1 cellular context compared by ENCODE assay signal in genomic region chr15:56293495-56294292, GRCh38.
TF ChIP-seq lines count a peak whose summit lies in the region.

No MANE protein-coding gene starts in this region.

TF ChIP-seq in K562, 482 proteins besides CTCF, POLR2A, EP300 and RAD21 (continued from another document):
- no peak for TF ChIP-seq ESRRB (CRISPR knock-in tag; IDR thresholded peaks at IDR 0.05; ENCODE audit: borderline replicate concordance)
- peak; percentile 33; the same call in 1 of the 2 replicates for TF ChIP-seq ARID1B (IDR thresholded peaks at IDR 0.05)
- no peak for TF ChIP-seq RBM34 (IDR thresholded peaks at IDR 0.05; ENCODE audit: borderline replicate concordance, insufficient read depth, low read length)
- no peak for TF ChIP-seq SIN3A (IDR thresholded peaks at IDR 0.05; ENCODE audit: borderline replicate concordance in 2 of 2, control insufficient read depth in 1 of 2, low read depth in 2 of 2, low read length in 2 of 2)
- TF ChIP-seq POLR3G (IDR thresholded peaks at IDR 0.05; ENCODE audit: extremely low read depth, insufficient read length, insufficient replicate concordance), result no peak
- no peak for TF ChIP-seq SOX6 (IDR thresholded peaks at IDR 0.05)
- TF ChIP-seq ARNT (IDR thresholded peaks at IDR 0.05), result no peak
- no peak for TF ChIP-seq NFE2L1 (tag; IDR thresholded peaks at IDR 0.05; ENCODE audit: borderline replicate concordance, low read depth)
- no peak for TF ChIP-seq POLR2AphosphoS5 (IDR thresholded peaks at IDR 0.05; ENCODE audit: control insufficient read depth, insufficient read depth, low read depth, low read length)
- TF ChIP-seq ZNF79 (CRISPR knock-in tag; IDR thresholded peaks at IDR 0.05; ENCODE audit: low read depth), result no peak
- TF ChIP-seq, protein P1, sequence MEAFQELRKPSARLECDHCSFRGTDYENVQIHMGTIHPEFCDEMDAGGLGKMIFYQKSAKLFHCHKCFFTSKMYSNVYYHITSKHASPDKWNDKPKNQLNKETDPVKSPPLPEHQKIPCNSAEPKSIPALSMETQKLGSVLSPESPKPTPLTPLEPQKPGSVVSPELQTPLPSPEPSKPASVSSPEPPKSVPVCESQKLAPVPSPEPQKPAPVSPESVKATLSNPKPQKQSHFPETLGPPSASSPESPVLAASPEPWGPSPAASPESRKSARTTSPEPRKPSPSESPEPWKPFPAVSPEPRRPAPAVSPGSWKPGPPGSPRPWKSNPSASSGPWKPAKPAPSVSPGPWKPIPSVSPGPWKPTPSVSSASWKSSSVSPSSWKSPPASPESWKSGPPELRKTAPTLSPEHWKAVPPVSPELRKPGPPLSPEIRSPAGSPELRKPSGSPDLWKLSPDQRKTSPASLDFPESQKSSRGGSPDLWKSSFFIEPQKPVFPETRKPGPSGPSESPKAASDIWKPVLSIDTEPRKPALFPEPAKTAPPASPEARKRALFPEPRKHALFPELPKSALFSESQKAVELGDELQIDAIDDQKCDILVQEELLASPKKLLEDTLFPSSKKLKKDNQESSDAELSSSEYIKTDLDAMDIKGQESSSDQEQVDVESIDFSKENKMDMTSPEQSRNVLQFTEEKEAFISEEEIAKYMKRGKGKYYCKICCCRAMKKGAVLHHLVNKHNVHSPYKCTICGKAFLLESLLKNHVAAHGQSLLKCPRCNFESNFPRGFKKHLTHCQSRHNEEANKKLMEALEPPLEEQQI (IDR thresholded peaks at IDR 0.05), result no peak
- TF ChIP-seq SRSF7 (optimal IDR thresholded peaks at IDR 0.05; ENCODE audit: low read depth, low read length), result no peak
- TF ChIP-seq NR2F6 (CRISPR knock-in tag; IDR thresholded peaks at IDR 0.05), result no peak
- no peak for TF ChIP-seq ILF3 (IDR thresholded peaks at IDR 0.05; ENCODE audit: borderline replicate concordance)
- TF ChIP-seq, protein P2, sequence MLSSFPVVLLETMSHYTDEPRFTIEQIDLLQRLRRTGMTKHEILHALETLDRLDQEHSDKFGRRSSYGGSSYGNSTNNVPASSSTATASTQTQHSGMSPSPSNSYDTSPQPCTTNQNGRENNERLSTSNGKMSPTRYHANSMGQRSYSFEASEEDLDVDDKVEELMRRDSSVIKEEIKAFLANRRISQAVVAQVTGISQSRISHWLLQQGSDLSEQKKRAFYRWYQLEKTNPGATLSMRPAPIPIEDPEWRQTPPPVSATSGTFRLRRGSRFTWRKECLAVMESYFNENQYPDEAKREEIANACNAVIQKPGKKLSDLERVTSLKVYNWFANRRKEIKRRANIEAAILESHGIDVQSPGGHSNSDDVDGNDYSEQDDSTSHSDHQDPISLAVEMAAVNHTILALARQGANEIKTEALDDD (IDR thresholded peaks at IDR 0.05), result peak; percentile 62; the same call in 1 of the 2 replicates
- TF ChIP-seq PHB2 (IDR thresholded peaks at IDR 0.05; ENCODE audit: low read depth), result no peak
- TF ChIP-seq, protein P3, sequence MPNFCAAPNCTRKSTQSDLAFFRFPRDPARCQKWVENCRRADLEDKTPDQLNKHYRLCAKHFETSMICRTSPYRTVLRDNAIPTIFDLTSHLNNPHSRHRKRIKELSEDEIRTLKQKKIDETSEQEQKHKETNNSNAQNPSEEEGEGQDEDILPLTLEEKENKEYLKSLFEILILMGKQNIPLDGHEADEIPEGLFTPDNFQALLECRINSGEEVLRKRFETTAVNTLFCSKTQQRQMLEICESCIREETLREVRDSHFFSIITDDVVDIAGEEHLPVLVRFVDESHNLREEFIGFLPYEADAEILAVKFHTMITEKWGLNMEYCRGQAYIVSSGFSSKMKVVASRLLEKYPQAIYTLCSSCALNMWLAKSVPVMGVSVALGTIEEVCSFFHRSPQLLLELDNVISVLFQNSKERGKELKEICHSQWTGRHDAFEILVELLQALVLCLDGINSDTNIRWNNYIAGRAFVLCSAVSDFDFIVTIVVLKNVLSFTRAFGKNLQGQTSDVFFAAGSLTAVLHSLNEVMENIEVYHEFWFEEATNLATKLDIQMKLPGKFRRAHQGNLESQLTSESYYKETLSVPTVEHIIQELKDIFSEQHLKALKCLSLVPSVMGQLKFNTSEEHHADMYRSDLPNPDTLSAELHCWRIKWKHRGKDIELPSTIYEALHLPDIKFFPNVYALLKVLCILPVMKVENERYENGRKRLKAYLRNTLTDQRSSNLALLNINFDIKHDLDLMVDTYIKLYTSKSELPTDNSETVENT (CRISPR knock-in tag; IDR thresholded peaks at IDR 0.05), result no peak
- 0 out of 2 replicates have a peak, but pooled peaks have one; percentile 33 for TF ChIP-seq L3MBTL2 (IDR thresholded peaks at IDR 0.05)
- peak; percentile 21; the same call in 1 of the 2 replicates for TF ChIP-seq NCOR1 (IDR thresholded peaks at IDR 0.05)
- no peak for TF ChIP-seq MXD1 (CRISPR knock-in tag; IDR thresholded peaks at IDR 0.05; ENCODE audit: borderline replicate concordance, poor library complexity, severe bottlenecking)
- TF ChIP-seq ZBTB26 (CRISPR knock-in tag; IDR thresholded peaks at IDR 0.05), result no peak
- TF ChIP-seq, protein P4, sequence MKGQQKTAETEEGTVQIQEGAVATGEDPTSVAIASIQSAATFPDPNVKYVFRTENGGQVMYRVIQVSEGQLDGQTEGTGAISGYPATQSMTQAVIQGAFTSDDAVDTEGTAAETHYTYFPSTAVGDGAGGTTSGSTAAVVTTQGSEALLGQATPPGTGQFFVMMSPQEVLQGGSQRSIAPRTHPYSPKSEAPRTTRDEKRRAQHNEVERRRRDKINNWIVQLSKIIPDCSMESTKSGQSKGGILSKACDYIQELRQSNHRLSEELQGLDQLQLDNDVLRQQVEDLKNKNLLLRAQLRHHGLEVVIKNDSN (CRISPR knock-in tag; IDR thresholded peaks at IDR 0.05), result no peak
- TF ChIP-seq, protein P5, sequence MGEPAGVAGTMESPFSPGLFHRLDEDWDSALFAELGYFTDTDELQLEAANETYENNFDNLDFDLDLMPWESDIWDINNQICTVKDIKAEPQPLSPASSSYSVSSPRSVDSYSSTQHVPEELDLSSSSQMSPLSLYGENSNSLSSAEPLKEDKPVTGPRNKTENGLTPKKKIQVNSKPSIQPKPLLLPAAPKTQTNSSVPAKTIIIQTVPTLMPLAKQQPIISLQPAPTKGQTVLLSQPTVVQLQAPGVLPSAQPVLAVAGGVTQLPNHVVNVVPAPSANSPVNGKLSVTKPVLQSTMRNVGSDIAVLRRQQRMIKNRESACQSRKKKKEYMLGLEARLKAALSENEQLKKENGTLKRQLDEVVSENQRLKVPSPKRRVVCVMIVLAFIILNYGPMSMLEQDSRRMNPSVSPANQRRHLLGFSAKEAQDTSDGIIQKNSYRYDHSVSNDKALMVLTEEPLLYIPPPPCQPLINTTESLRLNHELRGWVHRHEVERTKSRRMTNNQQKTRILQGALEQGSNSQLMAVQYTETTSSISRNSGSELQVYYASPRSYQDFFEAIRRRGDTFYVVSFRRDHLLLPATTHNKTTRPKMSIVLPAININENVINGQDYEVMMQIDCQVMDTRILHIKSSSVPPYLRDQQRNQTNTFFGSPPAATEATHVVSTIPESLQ (CRISPR knock-in tag; IDR thresholded peaks at IDR 0.05), result no peak
- peak in 1 of 2 experiments; percentile 35; a peak in 1 of 4 replicates for TF ChIP-seq TRIM24 (IDR thresholded peaks at IDR 0.05)
- peak; percentile 76 for TF ChIP-seq CBFA2T2 (conservative IDR thresholded peaks at IDR 0.05)
- no peak for TF ChIP-seq ID3 (CRISPR knock-in tag; IDR thresholded peaks at IDR 0.05)
- TF ChIP-seq ID3 (tag; IDR thresholded peaks at IDR 0.05), result peak; percentile 75
- TF ChIP-seq POLR2AphosphoS2 (IDR thresholded peaks at IDR 0.05; ENCODE audit: low read length), result no peak
- TF ChIP-seq DPF2 (IDR thresholded peaks at IDR 0.05), result no peak; the same call in 1 of the 2 replicates
- no peak for TF ChIP-seq NONO (IDR thresholded peaks at IDR 0.05; ENCODE audit: low read depth in 2 of 2, low read length in 1 of 2)
- no peak for TF ChIP-seq ZBTB49 (CRISPR knock-in tag; IDR thresholded peaks at IDR 0.05; ENCODE audit: borderline replicate concordance)
- TF ChIP-seq ZNF24 (IDR thresholded peaks at IDR 0.05), result 0 out of 2 replicates have a peak, but pooled peaks have one; percentile 38
- no peak; the same call in 1 of the 2 replicates for TF ChIP-seq ZFX (CRISPR knock-in tag; IDR thresholded peaks at IDR 0.05)
- TF ChIP-seq NR2C1 (IDR thresholded peaks at IDR 0.05), result no peak
- peak; percentile 58 for TF ChIP-seq NR2C1 (tag; IDR thresholded peaks at IDR 0.05)
- peak; percentile 11; the same call in 1 of the 2 replicates for TF ChIP-seq TEAD4 (IDR thresholded peaks at IDR 0.05; ENCODE audit: low read length)
- no peak for TF ChIP-seq TEAD4 (CRISPR knock-in tag; IDR thresholded peaks at IDR 0.05; ENCODE audit: borderline replicate concordance)
- no peak for TF ChIP-seq FOXJ3 (CRISPR knock-in tag; IDR thresholded peaks at IDR 0.05)
- peak; percentile 90 for TF ChIP-seq ZSCAN29 (IDR thresholded peaks at IDR 0.05)
- no peak for TF ChIP-seq ZNF57 (CRISPR knock-in tag; IDR thresholded peaks at IDR 0.05)
- TF ChIP-seq ZNF740 (CRISPR knock-in tag; IDR thresholded peaks at IDR 0.05), result no peak
- TF ChIP-seq ZNF740 (tag; IDR thresholded peaks at IDR 0.05), result peak in 1 of 2 experiments; percentile 42; a peak in 1 of 4 replicates
- TF ChIP-seq CXXC5 (CRISPR knock-in tag; IDR thresholded peaks at IDR 0.05), result 0 out of 2 replicates have a peak, but pooled peaks have one; percentile 25
- TF ChIP-seq ZNF589 (CRISPR knock-in tag; IDR thresholded peaks at IDR 0.05; ENCODE audit: low read depth), result no peak
- peak; percentile 37; the same call in 1 of the 2 replicates for TF ChIP-seq DMBX1 (CRISPR knock-in tag; IDR thresholded peaks at IDR 0.05; ENCODE audit: borderline replicate concordance)
- peak; percentile 82 for TF ChIP-seq CBFA2T3 (IDR thresholded peaks at IDR 0.05)
- TF ChIP-seq, protein P6, sequence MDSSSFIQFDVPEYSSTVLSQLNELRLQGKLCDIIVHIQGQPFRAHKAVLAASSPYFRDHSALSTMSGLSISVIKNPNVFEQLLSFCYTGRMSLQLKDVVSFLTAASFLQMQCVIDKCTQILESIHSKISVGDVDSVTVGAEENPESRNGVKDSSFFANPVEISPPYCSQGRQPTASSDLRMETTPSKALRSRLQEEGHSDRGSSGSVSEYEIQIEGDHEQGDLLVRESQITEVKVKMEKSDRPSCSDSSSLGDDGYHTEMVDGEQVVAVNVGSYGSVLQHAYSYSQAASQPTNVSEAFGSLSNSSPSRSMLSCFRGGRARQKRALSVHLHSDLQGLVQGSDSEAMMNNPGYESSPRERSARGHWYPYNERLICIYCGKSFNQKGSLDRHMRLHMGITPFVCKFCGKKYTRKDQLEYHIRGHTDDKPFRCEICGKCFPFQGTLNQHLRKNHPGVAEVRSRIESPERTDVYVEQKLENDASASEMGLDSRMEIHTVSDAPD (CRISPR knock-in tag; IDR thresholded peaks at IDR 0.05), result no peak
- TF ChIP-seq ELF2 (CRISPR knock-in tag; IDR thresholded peaks at IDR 0.05), result no peak
- TF ChIP-seq TAL1 (IDR thresholded peaks at IDR 0.05), result peak; percentile 64
